ENCODE assay signal across 1 cellular context in genomic region chr4:15001825-15002658, GRCh38.
TF ChIP-seq lines count a peak whose summit lies in the region.

CPEB2 (plus strand) TSS chr4:15002481; CDS start chr4:15002674, 193 bp downstream.

TF ChIP-seq in K562, 482 proteins besides CTCF, POLR2A, EP300 and RAD21 (continued from another document and continues in another):
- TF ChIP-seq ZNF407 (IDR thresholded peaks at IDR 0.05; ENCODE audit: low read depth) (peak; percentile 56; the same call in 1 of the 2 replicates), FOXK1 (CRISPR knock-in tag; IDR thresholded peaks at IDR 0.05; ENCODE audit: borderline replicate concordance) (peak; percentile 71; the same call in 1 of the 2 replicates), SIN3B (IDR thresholded peaks at IDR 0.05; ENCODE audit: low read depth) (no peak), ZNF253 (CRISPR knock-in tag; conservative IDR thresholded peaks at IDR 0.05) (no peak), SRSF9 (IDR thresholded peaks at IDR 0.05; ENCODE audit: borderline replicate concordance, low read depth, low read length) (no peak), FUS (optimal IDR thresholded peaks at IDR 0.05; ENCODE audit: low read depth, low read length) (no peak), ZNF395 (CRISPR knock-in tag; IDR thresholded peaks at IDR 0.05) (peak; percentile 80; the same call in 1 of the 2 replicates), ZNF12 (CRISPR knock-in tag; IDR thresholded peaks at IDR 0.05) (0 out of 2 replicates have a peak, but pooled peaks have one; percentile 64), FOSL1 (tag; conservative IDR thresholded peaks at IDR 0.05) (peak; percentile 69; the same call in 1 of the 2 replicates), PBX2 (CRISPR knock-in tag; IDR thresholded peaks at IDR 0.05; ENCODE audit: low read depth) (no peak), PBX2 (tag; conservative IDR thresholded peaks at IDR 0.05; ENCODE audit: low read depth) (no peak), DMBX1 (CRISPR knock-in tag; IDR thresholded peaks at IDR 0.05; ENCODE audit: borderline replicate concordance) (peak; percentile 60; the same call in 1 of the 2 replicates), KDM4B (IDR thresholded peaks at IDR 0.05; ENCODE audit: borderline replicate concordance in 2 of 2, low read depth in 1 of 2) (0 out of 4 replicates have a peak, but pooled peaks of 1 of the 2 experiments have one; percentile 61), HNRNPL (IDR thresholded peaks at IDR 0.05; ENCODE audit: low read depth, low read length) (peak; percentile 80), ZBTB12 (CRISPR knock-in tag; IDR thresholded peaks at IDR 0.05) (peak; percentile 73), POLR2AphosphoS2 (IDR thresholded peaks at IDR 0.05; ENCODE audit: low read length) (no peak), ZNF644 (tag; IDR thresholded peaks at IDR 0.05; ENCODE audit: low read depth) (peak; percentile 96), MTA3 (IDR thresholded peaks at IDR 0.05; ENCODE audit: borderline replicate concordance) (peak; percentile 67), SAP30 (IDR thresholded peaks at IDR 0.05; ENCODE audit: borderline replicate concordance, insufficient read depth, low read depth, low read length, poor library complexity, severe bottlenecking) (peak; percentile 37), ERF (CRISPR knock-in tag; IDR thresholded peaks at IDR 0.05) (0 out of 2 replicates have a peak, but pooled peaks have one; percentile 20), FOXJ3 (CRISPR knock-in tag; IDR thresholded peaks at IDR 0.05) (no peak), E2F1 (CRISPR knock-in tag; IDR thresholded peaks at IDR 0.05) (peak; percentile 58; the same call in 1 of the 2 replicates), PTTG1 (tag; IDR thresholded peaks at IDR 0.05; ENCODE audit: low read depth) (no peak), ZNF274 (IDR thresholded peaks at IDR 0.05; ENCODE audit: borderline replicate concordance, low read depth, low read length) (no peak; the same call in 1 of the 2 replicates), CCNT2 (IDR thresholded peaks at IDR 0.05; ENCODE audit: borderline replicate concordance, extremely low read depth, insufficient read length, low read depth, low read length) (peak; percentile 85), BHLHE40 (IDR thresholded peaks at IDR 0.05; ENCODE audit: low read length) (peak; percentile 96), ZNF584 (CRISPR knock-in tag; IDR thresholded peaks at IDR 0.05; ENCODE audit: low read depth) (peak; percentile 64), PHF8 (IDR thresholded peaks at IDR 0.05; ENCODE audit: borderline replicate concordance, low read length) (peak; percentile 83), AFF4 (CRISPR knock-in tag; IDR thresholded peaks at IDR 0.05) (peak; percentile 27), NR2C2 (CRISPR knock-in tag; IDR thresholded peaks at IDR 0.05) (peak; percentile 46; the same call in 1 of the 2 replicates), NR2C2 (tag; IDR thresholded peaks at IDR 0.05) (peak; percentile 63; the same call in 1 of the 2 replicates), KDM2B (CRISPR knock-in tag; IDR thresholded peaks at IDR 0.05) (peak; percentile 65; the same call in 1 of the 2 replicates), GTF2E2 (tag; IDR thresholded peaks at IDR 0.05) (peak; percentile 55; the same call in 1 of the 2 replicates), KDM5B (IDR thresholded peaks at IDR 0.05; ENCODE audit: insufficient replicate concordance, low read depth, low read length) (peak; percentile 85), MAZ (CRISPR knock-in tag; conservative IDR thresholded peaks at IDR 0.05 in 1 of 2, IDR thresholded peaks at IDR 0.05 in 1 of 2) (peak; percentile 67 to 83), FOXJ2 (tag; IDR thresholded peaks at IDR 0.05) (peak; percentile 65; the same call in 1 of the 2 replicates), UBTF (IDR thresholded peaks at IDR 0.05; ENCODE audit: borderline replicate concordance in 1 of 2, low read depth in 2 of 2, low read length in 2 of 2) (0 out of 4 replicates have a peak, but pooled peaks of 1 of the 2 experiments have one; percentile 53), POLR2AphosphoS5 (IDR thresholded peaks at IDR 0.05; ENCODE audit: control insufficient read depth, insufficient read depth, low read depth, low read length) (peak; percentile 50; the same call in 1 of the 2 replicates), ZNF224 (CRISPR knock-in tag; IDR thresholded peaks at IDR 0.05) (no peak)
